Comparison of ENCODE assay signal across 8 cellular contexts in genomic region chr5:172007153-172007794, GRCh38. TPM values are rescaled to one million over a fixed set of nuclear protein-coding genes. Genes with fewer than 3 reads are reported as not detected.
A peak's percentile ranks its signal among the peaks of the same experiment; 100 is the strongest.
DNase-seq lines count a peak whose midpoint lies in the region; ATAC-seq, FAIRE-seq and TF ChIP-seq lines count a peak whose summit lies in the region.

No MANE protein-coding gene starts in this region.

- H3K36me3 ChIP-seq in Loucy (ENCODE audit: insufficient read depth, low read length), result no peaks in the 10 kb centered on the region
- no peaks in the 10 kb centered on the region for H3K36me3 ChIP-seq in GM12878 (ENCODE audit: control insufficient read depth in 2 of 2, insufficient read depth in 2 of 2, low read length in 1 of 2)
- H3K36me3 ChIP-seq in stomach, result no peaks in the 10 kb centered on the region

- TSS peak; percentile 98 for BruUV-seq in GM12878 (replicated peaks; lab: Mats Ljungman, UMichigan)

- 2% methylated on average over 24 of the region's 24 CpGs for WGBS in GM12878 (ENCODE audit: insufficient coverage, insufficient replicate concordance, low lambda C conversion rate, missing lambda C conversion rate)
- 0 to 2% (median 1%) methylated on average over 20 to 24 of the region's 24 CpGs for WGBS in stomach, 5 donors

- RAD21 ChIA-PET in GM12878 (lab: Charles Lee; ENCODE audit: unreplicated experiment), result interaction anchor here (1.0 to 6.4 kb wide), 24 partner anchors 12 to 363 kb away, joined by 3 to 97 read pairs (median 4); partner anchors contain the start of gene STK10

- no peak for TF ChIP-seq RAD21 in GM12878 (IDR thresholded peaks at IDR 0.05; ENCODE audit: insufficient read depth, low read depth, low read length)

- no peaks in the 10 kb centered on the region for H3K9me2 ChIP-seq in Loucy (replicated peaks; ENCODE audit: low read depth, low read length)

- H3K4me2 ChIP-seq in Loucy (ENCODE audit: low read depth, low read length, poor library complexity, severe bottlenecking) (peak overlapping the region; percentile 93), GM12878 (ENCODE audit: control insufficient read depth, insufficient read depth) (peak overlapping the region; percentile 82)

- TF ChIP-seq EP300 in GM12878 (IDR thresholded peaks at IDR 0.05; ENCODE audit: borderline replicate concordance in 1 of 2, control insufficient read depth in 1 of 2, low read depth in 2 of 2, low read length in 2 of 2) (no peak), stomach (IDR thresholded peaks at IDR 0.05) (no peak)

- H3F3A ChIP-seq in Loucy (ENCODE audit: low read depth), result no peaks in the 10 kb centered on the region

- H3K27me3 ChIP-seq in Loucy (ENCODE audit: insufficient read depth, low read length, poor library complexity, severe bottlenecking) (no peaks in the 10 kb centered on the region), GM12878 (replicated peaks in 1 of 2; ENCODE audit: control insufficient read depth in 2 of 2, insufficient read depth in 2 of 2, low read length in 1 of 2) (no peaks in the 10 kb centered on the region), stomach (no peaks in the 10 kb centered on the region)

- FAIRE-seq in GM12878 (lab: Jason Lieb, UNC), result no peak

- H3K27ac ChIP-seq in GM12878 (ENCODE audit: control insufficient read depth, insufficient read depth), result peak overlapping the region; percentile 98
- peak overlapping the region; percentile 98 to 100 (median 98) for H3K27ac ChIP-seq in stomach

- H3K9ac ChIP-seq in Loucy (ENCODE audit: low read depth, low read length, poor library complexity, severe bottlenecking) (peak overlapping the region; percentile 78), GM12878 (ENCODE audit: control insufficient read depth, insufficient read depth, low read length) (peak overlapping the region; percentile 88)

- SMC1A ChIA-PET in GM12878 (lab: Charles Lee; ENCODE audit: uncharacterized antibody, unreplicated experiment), result interaction anchor here (0.8 to 8.8 kb wide), 24 partner anchors 10 to 588 kb away, joined by 3 to 167 read pairs (median 4); partner anchors contain the start of genes FGF18 and STK10

- peaks cover 19% of the 10 kb centered on the region for H4K20me1 ChIP-seq in Loucy (ENCODE audit: insufficient read depth, low read length, poor library complexity, severe bottlenecking)
- no peaks in the 10 kb centered on the region for H4K20me1 ChIP-seq in GM12878 (ENCODE audit: control insufficient read depth, insufficient read depth)

- in situ Hi-C loops in GM12878 (cut with MboI), result loop anchor here (5.0 kb wide), 1 partner anchor 180 kb away; the partner anchor contains the start of gene STK10

- intact Hi-C loops in GM12878 (cut with micrococcal nuclease; ENCODE audit: unreplicated experiment), result loop anchor here (2.0 to 10.0 kb wide), 2 partner anchors 182 to 592 kb away; partner anchors contain the start of genes FGF18 and STK10
- intact Hi-C loops in stomach (cut with DNase I; ENCODE audit: low total_unique reads), result no loop called here

- H3K4me3 ChIP-seq in Loucy (ENCODE audit: low read length, poor library complexity, severe bottlenecking) (peak overlapping the region; percentile 78), GM12878 (peak overlapping the region; percentile 100), stomach (peak overlapping the region; percentile 91 to 99 (median 92))

- peak overlapping the region; percentile 93 for H2AFZ ChIP-seq in Loucy (ENCODE audit: low read length)
- H2AFZ ChIP-seq in GM12878 (ENCODE audit: control insufficient read depth, low read depth, low read length), result peak overlapping the region; percentile 99

- TF ChIP-seq CTCF in Loucy (conservative IDR thresholded peaks at IDR 0.05; ENCODE audit: low read length) (no peak), GM12878 (IDR thresholded peaks at IDR 0.05 in 2 of 3, conservative IDR thresholded peaks at IDR 0.05 in 1 of 3; ENCODE audit: control insufficient read depth in 2 of 3, extremely low read depth in 1 of 3, insufficient read depth in 1 of 3, low read depth in 3 of 3, low read length in 3 of 3) (no peak), stomach (IDR thresholded peaks at IDR 0.05) (no peak)

- no peak for ATAC-seq in GM12878

- peaks cover 43% of the 10 kb centered on the region for H3K79me2 ChIP-seq in Loucy (ENCODE audit: insufficient read depth, low read length)
- H3K79me2 ChIP-seq in GM12878 (ENCODE audit: control insufficient read depth, insufficient read depth, low read length), result peaks cover 50% of the 10 kb centered on the region

- peak; percentile 69 for DNase-seq in DMS 273 (lab: John Stamatoyannopoulos, UW; ENCODE audit: unreplicated experiment)
- DNase-seq in DMS 273 treated with DMSO at 0.1 percent for 48 hours (lab: John Stamatoyannopoulos, UW), result no peak
- no peak for DNase-seq in GM12878 (ENCODE audit: low read depth, low spot score)
- peak; percentile 41 for DNase-seq in kidney tubule cell (ENCODE audit: low spot score)
- no peak for DNase-seq in stomach
- DNase-seq in germinal center (ENCODE audit: low spot score), result no peak
- DNase-seq in HPDE6-E6E7 (ENCODE audit: extremely low spot score), result no peak

- POLR2A ChIA-PET in GM12878 (lab: Charles Lee), result interaction anchor here (1.0 to 3.1 kb wide), 15 partner anchors 9 to 181 kb away, joined by 3 to 30 read pairs (median 4); partner anchors contain the start of gene STK10

- peaks cover 10% of the 10 kb centered on the region for H3K4me1 ChIP-seq in Loucy (ENCODE audit: insufficient read depth, low read length, poor library complexity, severe bottlenecking)
- peaks cover 22% of the 10 kb centered on the region for H3K4me1 ChIP-seq in GM12878 (ENCODE audit: control insufficient read depth, insufficient read depth, low read length)
- peaks cover 20 to 55% (median 34%) of the 10 kb centered on the region in 4 donors for H3K4me1 ChIP-seq in stomach

- TF ChIP-seq POLR2A in GM12878 (IDR thresholded peaks at IDR 0.05; ENCODE audit: low read depth, low read length), result no peak
- TF ChIP-seq POLR2A in stomach (IDR thresholded peaks at IDR 0.05), result peak in 1 of 4 donors; percentile 57

- CTCF ChIA-PET in GM12878 (lab: Yijun Ruan, JAX), result interaction anchor here (0.7 to 9.6 kb wide), 18 partner anchors 19 to 182 kb away, joined by 3 to 179 read pairs (median 6); partner anchors contain the start of gene STK10

- no peaks in the 10 kb centered on the region for H3K9me3 ChIP-seq in Loucy (ENCODE audit: insufficient read depth, low read depth, low read length)
- no peaks in the 10 kb centered on the region for H3K9me3 ChIP-seq in GM12878 (replicated peaks; ENCODE audit: control insufficient read depth, insufficient read depth, low read length)
- no peaks in the 10 kb centered on the region for H3K9me3 ChIP-seq in stomach

TF ChIP-seq in GM12878, 131 proteins besides CTCF, POLR2A, EP300 and RAD21 (continues in another document):
- TF ChIP-seq MEF2B (IDR thresholded peaks at IDR 0.05; ENCODE audit: partially characterized antibody, poor library complexity, severe bottlenecking) (peak; percentile 21), MAX (IDR thresholded peaks at IDR 0.05; ENCODE audit: low read depth, low read length) (0 out of 2 replicates have a peak, but pooled peaks have one; percentile 5), HSF1 (IDR thresholded peaks at IDR 0.05; ENCODE audit: low read depth, low read length) (no peak), ZNF24 (IDR thresholded peaks at IDR 0.05) (peak; percentile 90), TCF12 (IDR thresholded peaks at IDR 0.05; ENCODE audit: low read depth, low read length) (no peak), PAX5 (IDR thresholded peaks at IDR 0.05; ENCODE audit: borderline replicate concordance, low read depth, low read length) (peak; percentile 74)

RNA-seq across cellular contexts. Expression of gene FBXW11, which starts 0.8 kb away (rescaled TPM):
- total RNA-seq in GM12878 (2013; cell fraction: nucleolus; rRNA removed), result 68.9 and 73.9 TPM in 2 replicates
- total RNA-seq in GM12878 (2014; rRNA removed), result 44.5 and 55.5 TPM in 2 replicates
- 50.9 TPM in 2 replicates for total RNA-seq in GM12878 (2014; rRNA removed; fragmentation: Illumina TruSeq; extraction: Trizol)
- total RNA-seq in GM12878 (2021), result 48.4 and 50.7 TPM in 2 replicates
- polyA plus RNA-seq in GM12878 (2011; ENCODE audit: low read depth), result 15.2 TPM
- polyA plus RNA-seq in GM12878 (2011; rRNA removed), result 61.5 and 64.7 TPM in 2 replicates
- polyA plus RNA-seq in GM12878 (2011; cell fraction: cytosol; rRNA removed), result 40.9 and 41.2 TPM in 2 replicates
- 34.3 and 43.8 TPM in 2 replicates for polyA plus RNA-seq in GM12878 (2011; cell fraction: nucleus; rRNA removed)
- polyA plus RNA-seq in GM12878 (2012), result 23.6 and 28.8 TPM in 2 replicates
- polyA plus RNA-seq in GM12878 (2014; fragmentation: Illumina TruSeq; extraction: Trizol), result 46.9 and 64.0 TPM in 2 replicates
- polyA plus RNA-seq in GM12878 (2014; fragmentation: Nextera tagmentation; extraction: Ambion mirVana), result 1 to 10 TPM; 4.3 to 7.7 TPM
- polyA plus RNA-seq in GM12878 (2014; rRNA removed), result 30.7 and 35.4 TPM in 2 replicates
- polyA plus RNA-seq in GM12878 (2016; fragmentation: Nextera tagmentation; extraction: Ambion mirVana), result 10 to 100 TPM; 27.8 to 28.2 TPM
- 111 and 144 TPM in 2 replicates for polyA minus RNA-seq in GM12878 (2011; rRNA and poly(A)+ RNA removed)
- polyA minus RNA-seq in GM12878 (2011; cell fraction: cytosol; rRNA and poly(A)+ RNA removed), result 39.8 and 43.9 TPM in 2 replicates
- polyA minus RNA-seq in GM12878 (2011; cell fraction: nucleus; rRNA and poly(A)+ RNA removed), result 24.8 and 39.9 TPM in 2 replicates
- 100 to 1,000 TPM in 3 of 5 donors, 10 to 100 TPM in 1, 1 to 10 TPM in 1; 4.3 to 117 (median 101) TPM for total RNA-seq in stomach
- 10 to 100 TPM in 2 of 3 donors, 1 to 10 TPM in 1; 9.0 to 29.3 (median 19.9) TPM for polyA plus RNA-seq in stomach

Comparison
In these comparisons a context has a peak if more than half of its experiments do, and no peak if none do; other contexts are left out.
1. DNase-seq: peak in DMS 273 (single experiment) and kidney tubule cell (single experiment); none in DMS 273 treated with DMSO at 0.1 percent for 48 hours (single experiment), GM12878 (single experiment), stomach (single experiment), germinal center (single experiment) and HPDE6-E6E7 (single experiment).
2. Peak in every context shown above with its lines, with median percentiles within 50 percentile points of each other: H3K4me3 ChIP-seq.